Comparison of ENCODE assay signal across 8 cellular contexts in the genomic region with DNA sequence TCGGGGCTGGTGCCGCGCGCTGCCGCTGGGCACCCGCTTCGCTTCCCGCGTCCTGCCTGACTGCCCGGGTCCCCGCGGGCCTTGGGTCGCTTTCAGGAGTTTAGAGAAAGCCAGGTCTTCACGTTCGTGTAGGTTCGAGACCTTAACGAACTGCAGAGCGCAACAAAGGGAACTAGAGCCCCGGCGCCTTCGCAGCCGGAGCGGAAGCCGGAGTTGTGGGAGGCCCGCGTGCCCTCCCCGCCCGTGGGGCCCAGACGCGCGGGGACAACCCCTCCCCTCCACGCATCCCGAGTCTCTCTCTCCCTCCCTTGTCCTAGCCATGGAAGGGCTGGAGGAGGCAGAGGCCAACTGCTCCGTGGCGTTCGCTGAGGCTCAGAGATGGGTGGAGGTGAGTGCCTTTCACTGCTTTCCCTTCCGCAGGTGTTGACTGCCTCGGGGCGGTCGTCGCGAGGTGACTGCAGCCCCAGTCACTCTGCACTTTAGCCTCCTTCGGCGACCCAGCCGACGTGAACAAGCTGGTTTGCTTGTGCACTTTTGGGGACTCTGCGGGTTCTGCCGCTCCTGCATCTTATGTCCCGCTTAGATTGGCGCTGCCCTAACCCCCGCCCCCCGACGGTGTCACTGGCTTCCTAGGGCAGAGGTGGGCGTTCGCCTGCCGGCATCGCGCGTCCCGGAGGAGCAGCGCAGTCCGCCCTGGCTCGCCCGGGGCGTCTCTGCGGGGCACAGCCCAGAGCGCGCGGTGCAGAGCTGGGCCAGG. TPM values are rescaled to one million over a fixed set of nuclear protein-coding genes. Genes with fewer than 3 reads are reported as not detected.
A peak's percentile ranks its signal among the peaks of the same experiment; 100 is the strongest.
DNase-seq lines count a peak whose midpoint lies in the region; ATAC-seq and TF ChIP-seq lines count a peak whose summit lies in the region.

No MANE protein-coding gene starts in this region.

- H3K9ac ChIP-seq in OCI-LY1 (ENCODE audit: low read length) = peak overlapping the region; percentile 91

- TF ChIP-seq CTCF in AG04449 (IDR thresholded peaks at IDR 0.05; ENCODE audit: insufficient read depth, low read length, missing control alignments) = no peak
- no peak; the same call in 1 of the 2 replicates for TF ChIP-seq CTCF in OCI-LY1 (IDR thresholded peaks at IDR 0.05; ENCODE audit: low read length)
- no peak for TF ChIP-seq CTCF in vagina (IDR thresholded peaks at IDR 0.05)

- ATAC-seq in GM18870 (IDR thresholded peaks at IDR 0.05; ENCODE audit: unreplicated experiment) = peak; percentile 45
- peak; percentile 43 for ATAC-seq in HG03066 (IDR thresholded peaks at IDR 0.05; ENCODE audit: low read depth, unreplicated experiment)

- no peak for TF ChIP-seq POLR2A in vagina (IDR thresholded peaks at IDR 0.05)

- H3K4me1 ChIP-seq in OCI-LY1 (ENCODE audit: insufficient read depth, low read length, severe bottlenecking) = peaks cover 45% of the 10 kb centered on the region
- peaks cover 16% of the 10 kb centered on the region for H3K4me1 ChIP-seq in vagina

- H3K4me3 ChIP-seq in AG04449 (ENCODE audit: low read depth, low read length) (peak overlapping the region; percentile 97), OCI-LY1 (ENCODE audit: low read depth, low read length, poor library complexity, severe bottlenecking) (peak overlapping the region; percentile 93), vagina (peak overlapping the region; percentile 53 to 75)

- H3K9me3 ChIP-seq in OCI-LY1 (ENCODE audit: low read length) = no peaks in the 10 kb centered on the region
- no peaks in the 10 kb centered on the region for H3K9me3 ChIP-seq in vagina

- peak overlapping the region; percentile 73 for H3K27ac ChIP-seq in OCI-LY1 (ENCODE audit: low read depth, low read length, poor library complexity, severe bottlenecking)
- H3K27ac ChIP-seq in vagina = peak overlapping the region; percentile 71

- H4K20me1 ChIP-seq in OCI-LY1 (ENCODE audit: insufficient read depth, low read length) = no peaks in the 10 kb centered on the region

- H3K79me2 ChIP-seq in OCI-LY1 (ENCODE audit: insufficient read depth, low read length) = peaks cover 28% of the 10 kb centered on the region

- POLR2A ChIA-PET in AG04449 (lab: Yijun Ruan, JAX) = interaction anchor here (1.0 to 2.5 kb wide), 4 partner anchors 7 to 101 kb away, joined by 3 to 13 read pairs (median 4); no protein-coding TSS in a partner anchor

- DNase-seq in AG04449 (ENCODE audit: low read depth, low spot score) (no peak), foreskin melanocyte (peak; percentile 42), occipital lobe (lab: John Stamatoyannopoulos, UW) (peak; percentile 27), vagina (ENCODE audit: extremely low spot score in 2 of 2) (no peak)
- peak; percentile 8 to 17 for DNase-seq in activated T-helper 1 cell treated with anti-CD3 and anti-CD28 coated beads, Interleukin-2, amount 50 U/mL, for 16 hours (ENCODE audit: low read depth in 1 of 2, low spot score in 1 of 2)

- peaks cover 7% of the 10 kb centered on the region for H3K36me3 ChIP-seq in OCI-LY1 (ENCODE audit: insufficient read depth, low read length)
- no peaks in the 10 kb centered on the region for H3K36me3 ChIP-seq in vagina

- intact Hi-C loops in vagina (cut with DNase I) = no loop called here

- H2AFZ ChIP-seq in OCI-LY1 (ENCODE audit: low read length) = peak overlapping the region; percentile 73; the same call in 1 of the 2 replicates

- peak overlapping the region; percentile 66 for H3K4me2 ChIP-seq in OCI-LY1 (ENCODE audit: low read length)

- no peaks in the 10 kb centered on the region for H3K9me2 ChIP-seq in OCI-LY1 (ENCODE audit: low read depth, low read length)

- H3F3A ChIP-seq in OCI-LY1 (ENCODE audit: insufficient read depth, low read length) = peaks cover 9% of the 10 kb centered on the region

- CTCF ChIA-PET in AG04449 (lab: Yijun Ruan, JAX) = no interaction called here

- no peaks in the 10 kb centered on the region for H3K27me3 ChIP-seq in OCI-LY1 (ENCODE audit: insufficient read depth, low read length)
- no peaks in the 10 kb centered on the region for H3K27me3 ChIP-seq in vagina

RNA-seq across cellular contexts. Expression of a gene that starts 0.4 kb away (rescaled TPM):
- total RNA-seq in occipital lobe = 132 TPM
- 85.4 TPM for total RNA-seq in vagina

Comparison
In these comparisons a context has a peak if more than half of its experiments do, and no peak if none do; other contexts are left out.
1. DNase-seq: peak in activated T-helper 1 cell treated with anti-CD3 and anti-CD28 coated beads, Interleukin-2, amount 50 U/mL, for 16 hours (2 of 2), foreskin melanocyte (single experiment) and occipital lobe (single experiment); none in AG04449 (single experiment) and vagina (0 of 2).
2. Peak in every context shown above with its lines, with median percentiles within 50 percentile points of each other: H3K4me3 ChIP-seq.